In the genomic region with DNA sequence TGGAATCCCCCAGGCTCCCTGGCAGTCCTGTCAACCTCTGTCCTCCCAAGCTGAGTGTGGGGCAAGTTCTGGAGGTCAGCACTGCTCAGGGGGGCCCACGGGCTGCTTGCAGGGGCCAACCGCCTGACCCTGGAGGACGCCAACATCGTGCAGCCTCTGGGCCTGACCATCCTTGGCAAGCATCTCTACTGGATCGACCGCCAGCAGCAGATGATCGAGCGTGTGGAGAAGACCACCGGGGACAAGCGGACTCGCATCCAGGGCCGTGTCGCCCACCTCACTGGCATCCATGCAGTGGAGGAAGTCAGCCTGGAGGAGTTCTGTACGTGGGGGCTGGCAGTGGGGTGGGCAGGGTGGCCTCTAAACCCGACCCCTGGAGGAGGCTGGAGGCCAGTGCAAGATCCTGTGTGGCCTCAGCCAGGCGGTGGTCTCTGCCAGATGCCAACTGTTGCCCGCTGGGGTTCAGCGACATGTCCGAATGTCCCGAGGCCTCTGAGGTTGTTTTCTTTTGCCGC, we compare ENCODE assay signal across 6 cellular contexts.
"Had no signal": no experiment of that assay in that cellular context is flagged by ENCODE, and none has a peak within 500 bp of the region (broad histone marks: within the 10 kb centered on the region; RNA-seq: fewer than 3 reads in every experiment).

No MANE protein-coding gene starts in this region.

- H3K27ac Mint-ChIP-seq: GM23338, H9 had no signal

- H3K4me2 ChIP-seq: GM23338 had no signal

- H3K4me3 Mint-ChIP-seq: GM23338, H9 had no signal

- H2AFZ ChIP-seq: GM23338 had no signal

- ATAC-seq: GM23338, K562 had no signal

- H3K4me3 ChIP-seq: GM23338, K562 had no signal

- DNase-seq: H9, HCEC 1CT, IMR-90, KG1 had no signal

- H3K4me1 Mint-ChIP-seq: GM23338, H9 had no signal
